Comparison of ENCODE assay signal across 9 cellular contexts in the genomic region with DNA sequence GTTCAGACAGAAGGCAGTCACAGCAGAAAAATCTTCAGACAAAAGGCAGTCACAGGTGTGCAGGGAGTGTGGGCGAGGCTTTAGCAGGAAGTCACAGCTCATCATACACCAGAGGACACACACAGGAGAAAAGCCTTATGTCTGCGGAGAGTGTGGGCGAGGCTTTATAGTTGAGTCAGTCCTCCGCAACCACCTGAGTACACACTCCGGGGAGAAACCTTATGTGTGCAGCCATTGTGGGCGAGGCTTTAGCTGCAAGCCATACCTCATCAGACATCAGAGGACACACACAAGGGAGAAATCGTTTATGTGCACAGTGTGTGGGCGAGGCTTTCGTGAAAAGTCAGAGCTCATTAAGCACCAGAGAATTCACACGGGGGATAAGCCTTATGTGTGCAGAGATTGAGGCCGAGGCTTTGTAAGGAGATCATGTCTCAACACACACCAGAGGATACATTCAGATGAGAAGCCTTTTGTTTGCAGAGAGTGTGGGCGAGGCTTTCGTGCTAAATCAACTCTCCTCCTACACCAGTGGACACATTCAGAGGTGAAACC. TPM values are rescaled to one million over a fixed set of nuclear protein-coding genes. Genes with fewer than 3 reads are reported as not detected.
DNase-seq lines count a peak whose midpoint lies in the region; ATAC-seq lines count a peak whose summit lies in the region.
"Had no signal": no experiment of that assay in that cellular context is flagged by ENCODE, and none has a peak within 500 bp of the region (broad histone marks: within the 10 kb centered on the region; RNA-seq: fewer than 3 reads in every experiment).

No MANE protein-coding gene starts in this region.

- H3K27me3 Mint-ChIP-seq in activated CD4-positive, alpha-beta T cell treated with anti-CD3 and anti-CD28 coated beads, Interleukin-2, amount 10 ng/mL, durations not matched to agents 24 days and 14 days, result no peaks in the 10 kb centered on the region
- no peaks in the 10 kb centered on the region for H3K27me3 Mint-ChIP-seq in effector memory CD8-positive, alpha-beta T cell

- peak; percentile 92 for DNase-seq in activated CD4-positive, alpha-beta T cell treated with anti-CD3 and anti-CD28 coated beads, Interleukin-2, amount 10 ng/mL, durations not matched to agents 24 days and 14 days
- DNase-seq in effector memory CD8-positive, alpha-beta T cell, result peak; percentile 47 to 49 (median 47)
- peak; percentile 54 to 85 (median 72) for DNase-seq in stimulated activated CD4-positive, alpha-beta T cell treated with anti-CD3 and anti-CD28 coated beads, Interleukin-1b, Interleukin-23, amount 100 ng/mL, for 24 hours (ENCODE audit: low read depth in 4 of 4, low spot score in 1 of 4)
- no peak for DNase-seq in islet precursor cell
- DNase-seq in NCI-H526 treated with DMSO at 0.1 percent for 48 hours (lab: John Stamatoyannopoulos, UW), result no peak

- peak overlapping the region; percentile 96 for H3K27ac Mint-ChIP-seq in activated CD4-positive, alpha-beta T cell treated with anti-CD3 and anti-CD28 coated beads, Interleukin-2, amount 10 ng/mL, durations not matched to agents 24 days and 14 days
- H3K27ac Mint-ChIP-seq in effector memory CD8-positive, alpha-beta T cell, result peak overlapping the region; percentile 89

- peak; percentile 74 for ATAC-seq in HG02870 (IDR thresholded peaks at IDR 0.05; ENCODE audit: unreplicated experiment)
- peak; percentile 98 for ATAC-seq in effector memory CD8-positive, alpha-beta T cell (replicated peaks)
- ATAC-seq in HG03432 (IDR thresholded peaks at IDR 0.05; ENCODE audit: unreplicated experiment), result no peak
- ATAC-seq in HG02763 (IDR thresholded peaks at IDR 0.05; ENCODE audit: unreplicated experiment), result no peak

- peaks cover 51% of the 10 kb centered on the region for H3K36me3 Mint-ChIP-seq in activated CD4-positive, alpha-beta T cell treated with anti-CD3 and anti-CD28 coated beads, Interleukin-2, amount 10 ng/mL, durations not matched to agents 24 days and 14 days (ENCODE audit: low read depth)
- H3K36me3 Mint-ChIP-seq in effector memory CD8-positive, alpha-beta T cell (ENCODE audit: insufficient read depth), result peaks cover 2% of the 10 kb centered on the region

- H3K9me3 Mint-ChIP-seq in activated CD4-positive, alpha-beta T cell treated with anti-CD3 and anti-CD28 coated beads, Interleukin-2, amount 10 ng/mL, durations not matched to agents 24 days and 14 days, result no peaks in the 10 kb centered on the region
- no peaks in the 10 kb centered on the region for H3K9me3 Mint-ChIP-seq in effector memory CD8-positive, alpha-beta T cell

- intact Hi-C loops in activated CD4-positive, alpha-beta T cell treated with anti-CD3 and anti-CD28 coated beads, Interleukin-2, amount 10 ng/mL, durations not matched to agents 24 days and 14 days (cut with micrococcal nuclease), result loop anchor here (1.0 to 2.0 kb wide), 4 partner anchors 27 to 288 kb away; a partner anchor contains a TSS

- peaks cover 36% of the 10 kb centered on the region for H3K4me1 Mint-ChIP-seq in activated CD4-positive, alpha-beta T cell treated with anti-CD3 and anti-CD28 coated beads, Interleukin-2, amount 10 ng/mL, durations not matched to agents 24 days and 14 days
- H3K4me1 Mint-ChIP-seq in effector memory CD8-positive, alpha-beta T cell (ENCODE audit: low read depth in 2 of 2), result peaks cover 16 to 20% of the 10 kb centered on the region in 2 donors

- H3K4me3 Mint-ChIP-seq in activated CD4-positive, alpha-beta T cell treated with anti-CD3 and anti-CD28 coated beads, Interleukin-2, amount 10 ng/mL, durations not matched to agents 24 days and 14 days, result peak overlapping the region; percentile 73
- peak overlapping the region; percentile 52 to 69 for H3K4me3 Mint-ChIP-seq in effector memory CD8-positive, alpha-beta T cell

RNA-seq across cellular contexts. Expression of a gene that starts 27.6 kb away (rescaled TPM):
- total RNA-seq in activated CD4-positive, alpha-beta T cell treated with anti-CD3 and anti-CD28 coated beads, Interleukin-2, amount 10 ng/mL, durations not matched to agents 24 days and 14 days, result 38.1 and 39.9 TPM in 2 replicates

RNA-seq across cellular contexts. Expression of a gene that starts 32.7 kb away (rescaled TPM):
- total RNA-seq in activated CD4-positive, alpha-beta T cell treated with anti-CD3 and anti-CD28 coated beads, Interleukin-2, amount 10 ng/mL, durations not matched to agents 24 days and 14 days, result 32.8 and 37.8 TPM in 2 replicates

RNA-seq across cellular contexts. Expression of a gene that starts 45.2 kb away (rescaled TPM):
- total RNA-seq in activated CD4-positive, alpha-beta T cell treated with anti-CD3 and anti-CD28 coated beads, Interleukin-2, amount 10 ng/mL, durations not matched to agents 24 days and 14 days, result not detected in 2 replicates
- total RNA-seq: cardiac muscle cell had no signal

Comparison
In these comparisons a context has a peak if more than half of its experiments do, and no peak if none do; other contexts are left out.
1. ATAC-seq: peak in HG02870 (single experiment) and effector memory CD8-positive, alpha-beta T cell (single experiment); none in HG03432 (single experiment) and HG02763 (single experiment).
2. DNase-seq: peak in activated CD4-positive, alpha-beta T cell treated with anti-CD3 and anti-CD28 coated beads, Interleukin-2, amount 10 ng/mL, durations not matched to agents 24 days and 14 days (single experiment), effector memory CD8-positive, alpha-beta T cell (3 of 3) and stimulated activated CD4-positive, alpha-beta T cell treated with anti-CD3 and anti-CD28 coated beads, Interleukin-1b, Interleukin-23, amount 100 ng/mL, for 24 hours (4 of 4); none in islet precursor cell (single experiment) and NCI-H526 treated with DMSO at 0.1 percent for 48 hours (single experiment).